20 cellular contexts compared by ENCODE assay signal in genomic region chr10:36771725-36772124, GRCh38.
DNase-seq lines count a peak whose midpoint lies in the region; ATAC-seq, FAIRE-seq and TF ChIP-seq lines count a peak whose summit lies in the region.
"Had no signal": no experiment of that assay in that cellular context is flagged by ENCODE, and none has a peak within 500 bp of the region (broad histone marks: within the 10 kb centered on the region; RNA-seq: fewer than 3 reads in every experiment).

No MANE protein-coding gene starts in this region.

- no peak overlapping the region for H3K27ac Mint-ChIP-seq in H9
- H3K27ac Mint-ChIP-seq: B cell; CD4-positive, CD25-positive, alpha-beta regulatory T cell; CD8-positive, alpha-beta T cell had no signal

- TF ChIP-seq CTCF in H9 (conservative IDR thresholded peaks at IDR 0.05), result no peak

- H3K18ac ChIP-seq in H9 (ENCODE audit: insufficient read length, low read depth, low read length), result no peak overlapping the region

- no peak overlapping the region for H3K4me2 ChIP-seq in H9 (ENCODE audit: insufficient read depth, insufficient read length, low read length)
- H3K4me2 ChIP-seq: BLaER1 had no signal

- no peak overlapping the region for H2BK12ac ChIP-seq in H9 (ENCODE audit: insufficient read length, low read depth, low read length)

- H3K36me3 Mint-ChIP-seq in H9 (ENCODE audit: insufficient read depth in 1 of 3, low read depth in 3 of 3), result no peaks in the 10 kb centered on the region
- H3K36me3 Mint-ChIP-seq: CD4-positive, CD25-positive, alpha-beta regulatory T cell; CD8-positive, alpha-beta T cell had no signal

- no peaks in the 10 kb centered on the region for H4K20me1 ChIP-seq in H9 (ENCODE audit: control insufficient read depth, insufficient read depth, insufficient read length)
- H4K20me1 ChIP-seq: BLaER1 had no signal

- no peaks in the 10 kb centered on the region for H3K79me2 ChIP-seq in H9 (ENCODE audit: insufficient read depth, low read length)

- no peak overlapping the region for H3T11ph ChIP-seq in H9 (ENCODE audit: low read length)

- H3K4me3 Mint-ChIP-seq in H9, result no peak overlapping the region
- H3K4me3 Mint-ChIP-seq: B cell; CD4-positive, CD25-positive, alpha-beta regulatory T cell; CD8-positive, alpha-beta T cell had no signal

- H4K5ac ChIP-seq in H9 (ENCODE audit: insufficient read length, low read depth, low read length), result no peak overlapping the region

- no peak overlapping the region for H3K4ac ChIP-seq in H9 (ENCODE audit: low read depth, low read length)

- no peak overlapping the region for H3K56ac ChIP-seq in H9 (ENCODE audit: insufficient read length, low read depth, low read length)

- H3K9me3 Mint-ChIP-seq in H9, result peaks cover 0 to 2% of the 10 kb centered on the region in 2 experiments; a peak in 1 of 5 replicates

- H2BK20ac ChIP-seq in H9 (ENCODE audit: low read depth, low read length, poor library complexity, severe bottlenecking), result no peak overlapping the region

- no peaks in the 10 kb centered on the region for H3K27me3 ChIP-seq in H9 (ENCODE audit: insufficient read depth, low read length)
- H3K27me3 ChIP-seq: BLaER1 had no signal

- H3K27me3 Mint-ChIP-seq in H9 (ENCODE audit: low read depth), result no peaks in the 10 kb centered on the region
- H3K27me3 Mint-ChIP-seq: B cell; CD4-positive, CD25-positive, alpha-beta regulatory T cell had no signal

- H3K14ac ChIP-seq in H9 (ENCODE audit: insufficient read depth, low read length), result no peak overlapping the region

- peak; percentile 45 for FAIRE-seq in TTC549 (lab: Jason Lieb, UNC)
- FAIRE-seq: GM12878, H54 had no signal

- no peak overlapping the region for H3K23ac ChIP-seq in H9 (ENCODE audit: insufficient read length, low read depth, low read length)

- H2AFZ ChIP-seq in H9 (ENCODE audit: low read length), result no peak overlapping the region

- H3K79me1 ChIP-seq in H9 (ENCODE audit: insufficient read depth, low read depth, low read length, poor library complexity, severe bottlenecking), result no peaks in the 10 kb centered on the region

- H4K91ac ChIP-seq in H9 (ENCODE audit: insufficient read length, low read depth, low read length), result no peak overlapping the region

- no peak overlapping the region for H3K9ac ChIP-seq in H9 (ENCODE audit: extremely low read depth, insufficient read length, low read length)
- H3K9ac ChIP-seq: BLaER1 had no signal

- H2AK5ac ChIP-seq in H9 (ENCODE audit: insufficient read length, low read length), result no peak overlapping the region

- H2BK15ac ChIP-seq in H9 (ENCODE audit: low read depth, low read length), result no peak overlapping the region

- H2BK5ac ChIP-seq in H9 (ENCODE audit: insufficient read length, low read length), result no peak overlapping the region

- H2BK120ac ChIP-seq in H9 (ENCODE audit: low read depth, low read length, poor library complexity, severe bottlenecking), result no peak overlapping the region

- no peaks in the 10 kb centered on the region for H3K9me3 ChIP-seq in H9 (ENCODE audit: control insufficient read depth, low read depth, low read length)
- H3K9me3 ChIP-seq: BLaER1, Caco-2 had no signal

- H3K27ac ChIP-seq in H9 (ENCODE audit: insufficient read length, low read depth, low read length), result no peak overlapping the region
- H3K27ac ChIP-seq: BLaER1, C4-2B had no signal

- H3K23me2 ChIP-seq in H9 (ENCODE audit: insufficient read length, low read depth, low read length, poor library complexity, severe bottlenecking), result no peaks in the 10 kb centered on the region

- no peaks in the 10 kb centered on the region for H3K4me1 Mint-ChIP-seq in H9
- H3K4me1 Mint-ChIP-seq: B cell had no signal

- H4K8ac ChIP-seq in H9 (replicated peaks; ENCODE audit: insufficient read length, low read depth, low read length), result no peak overlapping the region

- H3K4me1 ChIP-seq in H9 (ENCODE audit: insufficient read depth, low read length), result no peaks in the 10 kb centered on the region
- H3K4me1 ChIP-seq: BLaER1, Caco-2 had no signal

- WGBS in H9 (ENCODE audit: extremely low coverage, insufficient read length, low lambda C conversion rate), result 100% methylated on average over 1 of the region's 1 CpG

- DNase-seq in EH (ENCODE audit: low read depth) (peak; percentile 9), foreskin melanocyte (peak; percentile 29), H9 (no peak), NCI-H226 (no peak)
- DNase-seq: Caco-2; CD4-positive, CD25-positive, alpha-beta regulatory T cell; CD8-positive, alpha-beta T cell; DMS153; DND-41; EL; GDM1; GOT3; HCEC 1CT had no signal

- ATAC-seq in GM18519 (IDR thresholded peaks at IDR 0.05; ENCODE audit: low FRiP score, unreplicated experiment), result no peak
- ATAC-seq: CD8-positive, alpha-beta T cell; GM12878 had no signal

Comparison
In these comparisons a context has a peak if more than half of its experiments do, and no peak if none do; other contexts are left out.
1. DNase-seq: peak in EH (single experiment) and foreskin melanocyte (single experiment); none in H9 (single experiment) and NCI-H226 (single experiment).